Comparison of ENCODE assay signal across 1 cellular context in the genomic region with DNA sequence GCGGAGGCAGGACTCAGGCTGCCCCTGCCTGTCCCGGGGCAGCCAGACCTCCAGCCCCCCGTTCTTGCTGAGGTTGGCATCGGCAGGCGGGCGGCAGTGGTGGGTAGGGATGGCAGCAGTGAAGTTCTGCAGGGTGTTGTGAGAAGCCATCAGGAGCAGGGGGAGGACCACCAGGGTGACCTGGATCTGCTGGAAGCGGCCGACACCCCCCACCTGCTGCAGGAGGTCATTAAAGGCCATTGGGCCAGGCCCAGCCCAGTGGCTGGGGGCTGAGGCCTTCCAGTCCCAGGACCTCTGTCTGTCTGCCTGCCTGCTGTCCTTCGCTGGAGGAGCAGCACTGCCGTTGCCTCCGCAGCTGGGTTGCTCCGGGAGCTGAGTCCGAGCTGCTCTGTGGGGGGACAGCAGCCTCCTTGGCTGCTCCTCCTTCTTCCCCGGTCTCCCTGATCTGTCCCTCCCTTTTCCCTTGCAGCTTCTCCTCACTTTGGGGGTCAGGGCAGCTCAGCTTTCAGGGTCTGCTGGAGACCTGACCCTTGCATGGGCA.
TF ChIP-seq lines count a peak whose summit lies in the region.

SLC22A6 (minus strand) TSS at position 517 of the 541 bp plus-strand sequence; CDS start at position 240, 277 bp downstream.

TF ChIP-seq in GM23338, 12 proteins besides CTCF, POLR2A, EP300 and RAD21 (continued from another document):
- no peak for TF ChIP-seq REST (IDR thresholded peaks at IDR 0.05; ENCODE audit: unreplicated experiment)
- TF ChIP-seq ETS1 (IDR thresholded peaks at IDR 0.05): no peak
